Comparison of ENCODE assay signal across 8 cellular contexts in genomic region chr1:155940531-155940992, GRCh38. TPM values are rescaled to one million over a fixed set of nuclear protein-coding genes. Genes with fewer than 3 reads are reported as not detected.
DNase-seq lines count a peak whose midpoint lies in the region; ATAC-seq and TF ChIP-seq lines count a peak whose summit lies in the region.

No MANE protein-coding gene starts in this region.

- no peak overlapping the region for H2BK15ac ChIP-seq in mesenchymal stem cell (ENCODE audit: low read depth, poor library complexity, severe bottlenecking)

- no peaks in the 10 kb centered on the region; the same call in 2 of the 3 replicates for H3K9me3 Mint-ChIP-seq in GM23338

- no peak overlapping the region for H3K14ac ChIP-seq in mesenchymal stem cell (ENCODE audit: low read length in 2 of 2)

- H3K4me2 ChIP-seq in GM23338, result no peak overlapping the region
- H3K4me2 ChIP-seq in OCI-LY1 (ENCODE audit: low read length), result peak overlapping the region; percentile 28
- no peak overlapping the region for H3K4me2 ChIP-seq in mesenchymal stem cell (ENCODE audit: low read length, poor library complexity, severe bottlenecking)

- H4K8ac ChIP-seq in mesenchymal stem cell (ENCODE audit: low read length), result peak overlapping the region; percentile 56

- H3K27ac ChIP-seq in GM23338 (ENCODE audit: low read depth) (no peak overlapping the region), OCI-LY1 (ENCODE audit: low read depth, low read length, poor library complexity, severe bottlenecking) (peak overlapping the region; percentile 73), caudate nucleus (ENCODE audit: low read depth, low read length) (peak overlapping the region; percentile 50), mesenchymal stem cell (ENCODE audit: low read length, poor library complexity, severe bottlenecking) (peak overlapping the region; percentile 57)

- no peaks in the 10 kb centered on the region; the same call in 2 of the 3 replicates for H3K36me3 Mint-ChIP-seq in GM23338 (ENCODE audit: low read depth)

- H3K27me3 Mint-ChIP-seq in GM23338 (ENCODE audit: insufficient read depth, low read depth, poor library complexity), result peaks cover 25% of the 10 kb centered on the region

- H3K9me3 ChIP-seq in OCI-LY1 (ENCODE audit: low read length), result no peaks in the 10 kb centered on the region
- H3K9me3 ChIP-seq in mesenchymal stem cell (ENCODE audit: control insufficient read depth, low read length), result no peaks in the 10 kb centered on the region

- no peak overlapping the region for H2AK5ac ChIP-seq in mesenchymal stem cell (ENCODE audit: low read length, severe bottlenecking)

- peak overlapping the region; percentile 5; the same call in 1 of the 2 replicates for H3K9ac ChIP-seq in OCI-LY1 (ENCODE audit: low read length)
- no peak overlapping the region for H3K9ac ChIP-seq in mesenchymal stem cell (ENCODE audit: low read length)

- peaks cover 39% of the 10 kb centered on the region for H3K4me1 Mint-ChIP-seq in GM23338

- no peak overlapping the region for H2BK5ac ChIP-seq in mesenchymal stem cell (ENCODE audit: low read depth, low read length, poor library complexity, severe bottlenecking)

- H3K79me2 ChIP-seq in GM23338 (replicated peaks; ENCODE audit: insufficient read depth) (no peaks in the 10 kb centered on the region), OCI-LY1 (ENCODE audit: insufficient read depth, low read length) (no peaks in the 10 kb centered on the region)

- H3K4me3 ChIP-seq in GM23338, result no peak overlapping the region
- no peak overlapping the region for H3K4me3 ChIP-seq in OCI-LY1 (ENCODE audit: low read depth, low read length, poor library complexity, severe bottlenecking)
- no peak overlapping the region for H3K4me3 ChIP-seq in mesenchymal stem cell (ENCODE audit: insufficient read depth in 1 of 2, low read depth in 1 of 2, low read length in 2 of 2)

- no peak overlapping the region for H3K23ac ChIP-seq in mesenchymal stem cell (ENCODE audit: low read length in 2 of 2)

- no peak overlapping the region for H2BK12ac ChIP-seq in mesenchymal stem cell (ENCODE audit: low read length in 2 of 2)

- TF ChIP-seq CTCF in GM23338 (conservative IDR thresholded peaks at IDR 0.05; ENCODE audit: low read depth in 2 of 2), result no peak
- no peak for TF ChIP-seq CTCF in OCI-LY1 (IDR thresholded peaks at IDR 0.05; ENCODE audit: low read length)

- peaks cover 6% of the 10 kb centered on the region; the same call in 1 of the 2 replicates for H3K4me1 ChIP-seq in GM23338 (ENCODE audit: insufficient read depth)
- H3K4me1 ChIP-seq in OCI-LY1 (ENCODE audit: insufficient read depth, low read length, severe bottlenecking), result peaks cover 64% of the 10 kb centered on the region
- H3K4me1 ChIP-seq in mesenchymal stem cell (ENCODE audit: control insufficient read depth, insufficient read depth, low read depth, low read length), result peaks cover 15% of the 10 kb centered on the region

- peak overlapping the region in 1 of 2 experiments; percentile 65 for H3K4ac ChIP-seq in mesenchymal stem cell (ENCODE audit: low read depth in 1 of 2, low read length in 2 of 2)

- no peak overlapping the region for H3K4me3 Mint-ChIP-seq in GM23338

- H3K27me3 ChIP-seq in GM23338 (ENCODE audit: insufficient read depth), result no peaks in the 10 kb centered on the region
- H3K27me3 ChIP-seq in OCI-LY1 (ENCODE audit: insufficient read depth, low read length), result no peaks in the 10 kb centered on the region
- H3K27me3 ChIP-seq in mesenchymal stem cell (ENCODE audit: control insufficient read depth in 1 of 2, insufficient read depth in 1 of 2, low read length in 2 of 2), result no peaks in the 10 kb centered on the region

- H4K20me1 ChIP-seq in GM23338 (replicated peaks; ENCODE audit: insufficient read depth) (no peaks in the 10 kb centered on the region), OCI-LY1 (ENCODE audit: insufficient read depth, low read length) (no peaks in the 10 kb centered on the region)

- H2AFZ ChIP-seq in GM23338 (no peak overlapping the region), OCI-LY1 (ENCODE audit: low read length) (no peak overlapping the region), mesenchymal stem cell (ENCODE audit: low read depth, low read length) (peak overlapping the region; percentile 46)

- peak overlapping the region; percentile 23 to 61 for H3K18ac ChIP-seq in mesenchymal stem cell (ENCODE audit: low read depth in 1 of 2, low read length in 2 of 2)

- H3F3A ChIP-seq in GM23338 (replicated peaks; ENCODE audit: low read depth), result no peaks in the 10 kb centered on the region
- peaks cover 5% of the 10 kb centered on the region; the same call in 1 of the 2 replicates for H3F3A ChIP-seq in OCI-LY1 (ENCODE audit: insufficient read depth, low read length)

- H4K91ac ChIP-seq in mesenchymal stem cell (ENCODE audit: low read length), result no peak overlapping the region

- no peaks in the 10 kb centered on the region for H3K79me1 ChIP-seq in mesenchymal stem cell (replicated peaks; ENCODE audit: low read length, poor library complexity, severe bottlenecking)

- peak overlapping the region; percentile 72 for H3K27ac Mint-ChIP-seq in GM23338

- 80% methylated on average over 4 of the region's 4 CpGs for whole genome bisulfite sequencing in mesenchymal stem cell

- H2BK120ac ChIP-seq in mesenchymal stem cell (ENCODE audit: low read depth, low read length), result peak overlapping the region; percentile 29

- DNase-seq in GM23338 (ENCODE audit: low spot score) (no peak), caudate nucleus (lab: John Stamatoyannopoulos, UW) (peak in 2 of 61 donors; percentile 25 to 32), mesenchymal stem cell (peak; percentile 43), NCI-H524 (lab: John Stamatoyannopoulos, UW) (no peak), anterior cingulate cortex (lab: John Stamatoyannopoulos, UW) (no peak)
- DNase-seq in stimulated activated naive CD4-positive, alpha-beta T cell (lab: John Stamatoyannopoulos, UW), result no peak

- ATAC-seq in GM23338 (no peak), GM19397 (IDR thresholded peaks at IDR 0.05; ENCODE audit: unreplicated experiment) (no peak)

- H3K36me3 ChIP-seq in GM23338 (ENCODE audit: insufficient read depth) (no peaks in the 10 kb centered on the region), OCI-LY1 (ENCODE audit: insufficient read depth, low read length) (peaks cover 4% of the 10 kb centered on the region; the same call in 1 of the 2 replicates), mesenchymal stem cell (ENCODE audit: control insufficient read depth in 1 of 2, insufficient read depth in 2 of 2, low read depth in 1 of 2, low read length in 2 of 2) (peaks cover 6 to 9% of the 10 kb centered on the region in 2 experiments)

- H3K9me2 ChIP-seq in GM23338 (ENCODE audit: insufficient read depth) (no peaks in the 10 kb centered on the region), OCI-LY1 (ENCODE audit: low read depth, low read length) (no peaks in the 10 kb centered on the region)

TF ChIP-seq in GM23338, 12 proteins besides CTCF, POLR2A, EP300 and RAD21 (continues in another document):
- TF ChIP-seq EZH2phosphoT487 (IDR thresholded peaks at IDR 0.05; ENCODE audit: unreplicated experiment) (no peak), JUNB (IDR thresholded peaks at IDR 0.05; ENCODE audit: unreplicated experiment) (no peak)

RNA-seq across cellular contexts. Expression of gene RXFP4, which starts 0.9 kb away (rescaled TPM):
- total RNA-seq in GM23338 (2014; rRNA removed; shearing (Covaris generic)), result not detected in 2 replicates
- polyA plus RNA-seq in GM23338 (2016; fragmentation: Nextera tagmentation; extraction: Ambion mirVana), result 0.23 TPM in 1 of 2 replicates, not detected in the other
- not detected for polyA plus RNA-seq in mesenchymal stem cell (2013, experiment 1 of 2)
- polyA plus RNA-seq in mesenchymal stem cell (2013, experiment 2 of 2), result not detected

RNA-seq across cellular contexts. Expression of gene KHDC4, which starts 6.3 kb away (rescaled TPM):
- total RNA-seq in GM23338 (2014; rRNA removed; shearing (Covaris generic)), result 56.0 and 57.7 TPM in 2 replicates
- polyA plus RNA-seq in GM23338 (2016; fragmentation: Nextera tagmentation; extraction: Ambion mirVana), result 41.2 and 47.1 TPM in 2 replicates
- polyA plus RNA-seq in mesenchymal stem cell (2013, experiment 1 of 2), result 18.9 TPM
- polyA plus RNA-seq in mesenchymal stem cell (2013, experiment 2 of 2), result 17.3 TPM

RNA-seq across cellular contexts. Expression of gene RIT1, which starts 29.4 kb away (rescaled TPM):
- 15.8 and 24.4 TPM in 2 replicates for total RNA-seq in GM23338 (2014; rRNA removed; shearing (Covaris generic))
- 19.3 and 21.5 TPM in 2 replicates for polyA plus RNA-seq in GM23338 (2016; fragmentation: Nextera tagmentation; extraction: Ambion mirVana)
- polyA plus RNA-seq in mesenchymal stem cell (2013, experiment 1 of 2), result 33.9 TPM
- polyA plus RNA-seq in mesenchymal stem cell (2013, experiment 2 of 2), result 33.9 TPM

RNA-seq across cellular contexts. Expression of gene ARHGEF2, which starts 37.8 kb away (rescaled TPM):
- total RNA-seq in GM23338 (2014; rRNA removed; shearing (Covaris generic)), result 64.0 and 87.6 TPM in 2 replicates
- polyA plus RNA-seq in GM23338 (2016; fragmentation: Nextera tagmentation; extraction: Ambion mirVana), result 21.2 and 23.0 TPM in 2 replicates
- polyA plus RNA-seq in mesenchymal stem cell (2013, experiment 1 of 2), result 58.9 TPM
- polyA plus RNA-seq in mesenchymal stem cell (2013, experiment 2 of 2), result 55.6 TPM
